10 cellular contexts compared by ENCODE assay signal in the genomic region with DNA sequence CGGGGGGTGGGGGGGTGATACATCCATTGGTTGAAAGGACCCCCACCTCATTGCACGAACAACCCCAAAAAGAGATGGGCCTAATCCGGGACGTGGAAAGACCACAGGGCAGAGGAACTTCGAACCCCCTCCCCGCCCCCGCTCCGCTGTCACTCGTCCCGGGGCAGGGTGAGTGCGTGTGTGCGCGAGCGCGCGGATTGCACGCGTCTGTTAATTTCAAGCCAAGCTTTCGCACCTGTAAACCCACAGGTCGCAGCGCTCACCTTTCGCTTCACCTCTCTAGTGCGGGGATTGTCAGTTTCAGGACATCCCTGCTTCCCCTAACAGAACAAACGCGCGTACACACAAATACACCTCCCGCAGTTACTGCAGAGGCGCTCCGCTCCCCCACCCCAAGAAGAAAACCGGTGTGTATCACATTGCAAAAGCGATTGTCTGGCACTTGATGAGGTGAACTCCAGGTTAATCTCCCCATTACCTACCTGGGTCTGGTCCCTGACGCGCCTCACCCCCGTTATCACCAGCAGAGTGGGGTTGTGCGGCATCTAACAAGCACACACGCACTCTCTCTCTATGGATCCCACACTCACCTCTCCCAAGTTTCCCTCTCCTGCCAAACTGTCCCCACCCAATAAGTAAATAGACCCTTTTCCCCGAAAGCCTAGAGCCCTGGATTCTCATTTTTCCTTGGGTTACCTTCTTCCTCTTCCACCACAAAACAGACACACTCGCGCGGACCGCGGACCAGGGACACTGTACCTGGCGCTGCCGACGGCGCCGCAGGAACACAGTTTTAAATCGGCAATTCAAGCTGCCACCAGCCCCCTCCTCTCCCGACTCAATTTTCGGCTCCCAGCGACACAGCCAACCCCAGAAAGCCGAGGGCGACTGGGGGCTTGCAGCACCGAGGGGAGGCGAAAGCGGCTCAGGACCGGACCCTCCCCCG. TPM values are rescaled to one million over a fixed set of nuclear protein-coding genes. Genes with fewer than 3 reads are reported as not detected.
DNase-seq lines count a peak whose midpoint lies in the region; ATAC-seq and TF ChIP-seq lines count a peak whose summit lies in the region.
"Had no signal": no experiment of that assay in that cellular context is flagged by ENCODE, and none has a peak within 500 bp of the region (broad histone marks: within the 10 kb centered on the region; RNA-seq: fewer than 3 reads in every experiment).

No MANE protein-coding gene starts in this region.

- H3K4me1 ChIP-seq in thymus (ENCODE audit: control insufficient read depth, insufficient read depth, low read length) = peaks cover 3% of the 10 kb centered on the region

- 3 to 6% methylated on average over 51 to 58 of the region's 58 CpGs for WGBS in lower leg skin, 2 donors
- 13% methylated on average over 58 of the region's 58 CpGs for WGBS in thymus

- H3K4me3 ChIP-seq in lower leg skin (ENCODE audit: low read depth, poor library complexity, severe bottlenecking) = peak overlapping the region; percentile 26
- H3K4me3 ChIP-seq in thymus (ENCODE audit: low read length) = peak overlapping the region; percentile 18

- H3K4me1 Mint-ChIP-seq in activated CD4-positive, alpha-beta T cell treated with anti-CD3 and anti-CD28 coated beads, Interleukin-2, amount 10 ng/mL, durations not matched to agents 24 days and 14 days = peaks cover 21% of the 10 kb centered on the region
- peaks cover 32% of the 10 kb centered on the region for H3K4me1 Mint-ChIP-seq in activated naive CD8-positive, alpha-beta T cell treated with anti-CD3 and anti-CD28 coated beads, Interleukin-2, amount 50 U/mL, for 24 hours

- no peak for TF ChIP-seq CTCF in lower leg skin (IDR thresholded peaks at IDR 0.05)

- peaks cover 9% of the 10 kb centered on the region for H3K9me3 ChIP-seq in thymus (ENCODE audit: control insufficient read depth)

- DNase-seq in activated CD4-positive, alpha-beta T cell treated with anti-CD3 and anti-CD28 coated beads, Interleukin-2, amount 10 ng/mL, durations not matched to agents 24 days and 14 days = peak; percentile 55
- DNase-seq in activated CD4-positive, alpha-beta T cell treated with anti-CD3 and anti-CD28 coated beads for 4 hours = no peak
- DNase-seq in activated naive CD8-positive, alpha-beta T cell treated with anti-CD3 and anti-CD28 coated beads, Interleukin-2, amount 50 U/mL, for 24 hours = no peak
- DNase-seq in lower leg skin (ENCODE audit: low spot score in 2 of 2) (peak in 1 of 2 donors; percentile 89), OCI-M2 (lab: John Stamatoyannopoulos, UW; ENCODE audit: unreplicated experiment) (no peak)
- DNase-seq in stimulated activated CD4-positive, alpha-beta T cell treated with anti-CD3 and anti-CD28 coated beads, Interleukin-15, amount 100 ng/mL, for 24 hours = no peak
- DNase-seq: T1000 had no signal

- peaks cover 67% of the 10 kb centered on the region for H3K27me3 Mint-ChIP-seq in activated CD4-positive, alpha-beta T cell treated with anti-CD3 and anti-CD28 coated beads, Interleukin-2, amount 10 ng/mL, durations not matched to agents 24 days and 14 days
- H3K27me3 Mint-ChIP-seq in activated naive CD8-positive, alpha-beta T cell treated with anti-CD3 and anti-CD28 coated beads, Interleukin-2, amount 50 U/mL, for 24 hours = peaks cover 73% of the 10 kb centered on the region

- no peak for TF ChIP-seq POLR2A in lower leg skin (IDR thresholded peaks at IDR 0.05)

- no peak for ATAC-seq in activated naive CD8-positive, alpha-beta T cell treated with anti-CD3 and anti-CD28 coated beads, Interleukin-2, amount 50 U/mL, for 24 hours
- no peak for ATAC-seq in HG03342 (IDR thresholded peaks at IDR 0.05; ENCODE audit: unreplicated experiment)

- H3K27me3 ChIP-seq in thymus (ENCODE audit: control insufficient read depth, insufficient read depth) = peaks cover 94% of the 10 kb centered on the region

- H3K36me3 ChIP-seq in thymus (ENCODE audit: control insufficient read depth, insufficient read depth) = no peaks in the 10 kb centered on the region

- peaks cover 6% of the 10 kb centered on the region for H3K9me3 Mint-ChIP-seq in activated CD4-positive, alpha-beta T cell treated with anti-CD3 and anti-CD28 coated beads, Interleukin-2, amount 10 ng/mL, durations not matched to agents 24 days and 14 days
- no peaks in the 10 kb centered on the region for H3K9me3 Mint-ChIP-seq in activated naive CD8-positive, alpha-beta T cell treated with anti-CD3 and anti-CD28 coated beads, Interleukin-2, amount 50 U/mL, for 24 hours

- H3K27ac Mint-ChIP-seq in activated CD4-positive, alpha-beta T cell treated with anti-CD3 and anti-CD28 coated beads, Interleukin-2, amount 10 ng/mL, durations not matched to agents 24 days and 14 days = peak overlapping the region; percentile 84
- H3K27ac Mint-ChIP-seq in activated naive CD8-positive, alpha-beta T cell treated with anti-CD3 and anti-CD28 coated beads, Interleukin-2, amount 50 U/mL, for 24 hours = no peak overlapping the region
- H3K27ac Mint-ChIP-seq: CD14-positive monocyte had no signal

- H3K36me3 Mint-ChIP-seq in activated CD4-positive, alpha-beta T cell treated with anti-CD3 and anti-CD28 coated beads, Interleukin-2, amount 10 ng/mL, durations not matched to agents 24 days and 14 days (ENCODE audit: low read depth) = peaks cover 9% of the 10 kb centered on the region
- H3K36me3 Mint-ChIP-seq in activated naive CD8-positive, alpha-beta T cell treated with anti-CD3 and anti-CD28 coated beads, Interleukin-2, amount 50 U/mL, for 24 hours (ENCODE audit: low read depth) = no peaks in the 10 kb centered on the region

- peak overlapping the region; percentile 36 for H3K4me3 Mint-ChIP-seq in activated CD4-positive, alpha-beta T cell treated with anti-CD3 and anti-CD28 coated beads, Interleukin-2, amount 10 ng/mL, durations not matched to agents 24 days and 14 days
- H3K4me3 Mint-ChIP-seq in activated naive CD8-positive, alpha-beta T cell treated with anti-CD3 and anti-CD28 coated beads, Interleukin-2, amount 50 U/mL, for 24 hours = peak overlapping the region; percentile 37

- intact Hi-C loops in activated CD4-positive, alpha-beta T cell treated with anti-CD3 and anti-CD28 coated beads, Interleukin-2, amount 10 ng/mL, durations not matched to agents 24 days and 14 days (cut with micrococcal nuclease) = loop anchor here (5.0 kb wide), 1 partner anchor 1239 kb away; no protein-coding TSS in a partner anchor
- intact Hi-C loops in lower leg skin (cut with DNase I; ENCODE audit: low total_unique reads) = no loop called here

- H3K27ac ChIP-seq in thymus (ENCODE audit: low read depth) = no peak overlapping the region

RNA-seq across cellular contexts. Expression of gene CYP26B1, which starts 1.0 kb away (rescaled TPM):
- total RNA-seq in activated CD4-positive, alpha-beta T cell treated with anti-CD3 and anti-CD28 coated beads, Interleukin-2, amount 10 ng/mL, durations not matched to agents 24 days and 14 days = not detected in 2 replicates
- total RNA-seq in lower leg skin = 10 to 100 TPM; 51.6 to 93.0 (median 73.6) TPM
- 5.6 TPM for polyA plus RNA-seq in thymus
- polyA plus RNA-seq: CD14-positive monocyte had no signal

Comparison
In these comparisons a context has a peak if more than half of its experiments do, and no peak if none do; other contexts are left out.
1. RNA of gene CYP26B1, which starts 1.0 kb away (total RNA-seq): 51.6 to 93.0 TPM in lower leg skin; not detected in activated CD4-positive, alpha-beta T cell treated with anti-CD3 and anti-CD28 coated beads, Interleukin-2, amount 10 ng/mL, durations not matched to agents 24 days and 14 days; every median in the first group is over 10 times any median in the second.